In genomic region chr17:73485130-73485529, GRCh38 we compare ENCODE assay signal across 24 cellular contexts.
"Had no signal": no experiment of that assay in that cellular context is flagged by ENCODE, and none has a peak within 500 bp of the region (broad histone marks: within the 10 kb centered on the region; RNA-seq: fewer than 3 reads in every experiment).

No MANE protein-coding gene starts in this region.

- H3K36me3 ChIP-seq: esophagus squamous epithelium, heart right ventricle, left lung, lower lobe of right lung, transverse colon had no signal

- DNase-seq: activated CD4-positive, alpha-beta memory T cell treated with anti-CD3 and anti-CD28 coated beads for 36 hours; activated CD4-positive, alpha-beta T cell treated with anti-CD3 and anti-CD28 coated beads, Interleukin-2, amount 10 ng/mL, durations not matched to agents 24 days and 14 days; activated CD4-positive, CD25-positive, alpha-beta regulatory T cell treated with anti-CD3 and anti-CD28 coated beads, Interleukin-2, amount 50 U/mL, for 72 hours; activated CD8-positive, alpha-beta memory T cell treated with anti-CD3 and anti-CD28 coated beads, Interleukin-2, amount 50 U/mL, for 48 hours; activated gamma-delta T cell treated with Interleukin-2 at 50 U/mL for 16 hours; activated naive CD4-positive, alpha-beta T cell treated with anti-CD3 and anti-CD28 coated beads, Interleukin-2, amount 50 U/mL, for 16 hours; activated T-cell treated with anti-CD3 and anti-CD28 coated beads, Interleukin-2, amount 50 U/mL, for 24 hours; amniotic stem cell; caudate nucleus; esophagus squamous epithelium; foreskin melanocyte; heart right ventricle; left lung; lower lobe of right lung; mesenchymal stem cell; natural killer cell; right cardiac atrium; stimulated activated CD4-positive, alpha-beta T cell treated with anti-CD3 and anti-CD28 coated beads, Interleukin-12 subunit alpha, Interleukin-12 subunit beta, amount 100 ng/mL, for 4 hours; stimulated activated CD4-positive, alpha-beta T cell treated with anti-CD3 and anti-CD28 coated beads, Interleukin-4, amount 100 ng/mL, for 1 hour; stimulated activated naive CD8-positive, alpha-beta T cell treated with anti-CD3 and anti-CD28 coated beads, Interleukin-15, Interleukin-2, amounts not matched to agents 100 U/mL and 50 U/mL, for 24 hours; T1000; testis; transverse colon had no signal

- H3K9me3 ChIP-seq: testis, transverse colon had no signal

- H3K27me3 ChIP-seq: esophagus squamous epithelium, heart right ventricle, testis, transverse colon had no signal

- H3K4me3 ChIP-seq: esophagus squamous epithelium, heart right ventricle, left lung, lower lobe of right lung, testis, transverse colon had no signal

- H3K27ac ChIP-seq: esophagus squamous epithelium, heart right ventricle, left lung, lower lobe of right lung, testis, transverse colon had no signal

- FAIRE-seq: islet of Langerhans had no signal

- H3K4me1 ChIP-seq: esophagus squamous epithelium, left lung, lower lobe of right lung, transverse colon had no signal
